Comparison of ENCODE assay signal across 9 cellular contexts in genomic region chr10:55410415-55410885, GRCh38.
DNase-seq lines count a peak whose midpoint lies in the region; ATAC-seq lines count a peak whose summit lies in the region.
"Had no signal": no experiment of that assay in that cellular context is flagged by ENCODE, and none has a peak within 500 bp of the region (broad histone marks: within the 10 kb centered on the region; RNA-seq: fewer than 3 reads in every experiment).

No MANE protein-coding gene starts in this region.

- WGBS in aorta, 2 donors: 34 to 38% methylated on average over 7 of the region's 7 CpGs

- no peaks in the 10 kb centered on the region for H3K27me3 ChIP-seq in aorta (ENCODE audit: control insufficient read depth in 1 of 2, insufficient read depth in 2 of 2, low read length in 1 of 2)

- ATAC-seq in aorta (ENCODE audit: low FRiP score): peak; percentile 15

- no peaks in the 10 kb centered on the region for H3K4me1 ChIP-seq in aorta (ENCODE audit: control insufficient read depth in 1 of 2, insufficient read depth in 2 of 2, low read length in 2 of 2)

- intact Hi-C loops in aorta (cut with DNase I): no loop called here

- no peak overlapping the region for H3K27ac ChIP-seq in aorta (ENCODE audit: low read depth in 1 of 2, low read length in 2 of 2)

- DNase-seq in NCI-H526 (lab: John Stamatoyannopoulos, UW): peak; percentile 7 to 19
- no peak for DNase-seq in NCI-H526 treated with DMSO at 0.1 percent for 48 hours (lab: John Stamatoyannopoulos, UW)
- DNase-seq in astrocyte of the hippocampus (ENCODE audit: low read depth, low spot score): peak; percentile 46
- peak; percentile 80 for DNase-seq in inferior parietal cortex (ENCODE audit: extremely low spot score)
- DNase-seq in aorta: no peak
- DNase-seq in stimulated activated naive CD4-positive, alpha-beta T cell treated with Interleukin-2 at 50 U/mL for 16 hours (lab: John Stamatoyannopoulos, UW): no peak
- no peak for DNase-seq in cerebellar nuclear complex (lab: John Stamatoyannopoulos, UW)
- no peak for DNase-seq in HK-2 (ENCODE audit: unreplicated experiment)
- DNase-seq: stimulated activated CD8-positive, alpha-beta memory T cell treated with anti-CD3 and anti-CD28 coated beads, Interleukin-4, amount 100 ng/mL, for 48 hours had no signal

- peaks cover 1% of the 10 kb centered on the region for H3K9me3 ChIP-seq in aorta (ENCODE audit: control insufficient read depth, low read length)

- no peak overlapping the region for H3K4me3 ChIP-seq in aorta (ENCODE audit: low read length in 2 of 2)

- no peaks in the 10 kb centered on the region for H3K36me3 ChIP-seq in aorta (ENCODE audit: control insufficient read depth in 1 of 2, insufficient read depth in 2 of 2, low read length in 1 of 2)

Comparison
In these comparisons a context has a peak if more than half of its experiments do, and no peak if none do; other contexts are left out.
1. DNase-seq: peak in NCI-H526 (2 of 2), astrocyte of the hippocampus (single experiment) and inferior parietal cortex (single experiment); none in NCI-H526 treated with DMSO at 0.1 percent for 48 hours (single experiment), aorta (0 of 2), stimulated activated naive CD4-positive, alpha-beta T cell treated with Interleukin-2 at 50 U/mL for 16 hours (single experiment), cerebellar nuclear complex (0 of 2) and HK-2 (single experiment).